1 cellular context compared by ENCODE assay signal in genomic region chr19:54188224-54188871, GRCh38.
A peak's percentile ranks its signal among the peaks of the same experiment; 100 is the strongest.
TF ChIP-seq lines count a peak whose summit lies in the region.

No MANE protein-coding gene starts in this region.

TF ChIP-seq in K562, 482 proteins besides CTCF, POLR2A, EP300 and RAD21 (continues in another document):
- TF ChIP-seq RB1 (IDR thresholded peaks at IDR 0.05; ENCODE audit: low read depth) (peak; percentile 57; the same call in 1 of the 2 replicates), MAZ (CRISPR knock-in tag; conservative IDR thresholded peaks at IDR 0.05 in 1 of 2, IDR thresholded peaks at IDR 0.05 in 1 of 2) (peak; percentile 85 to 92), TBP (optimal IDR thresholded peaks at IDR 0.05; ENCODE audit: low read depth, low read length) (peak; percentile 55), PBX2 (CRISPR knock-in tag; IDR thresholded peaks at IDR 0.05; ENCODE audit: low read depth) (no peak), PBX2 (tag; conservative IDR thresholded peaks at IDR 0.05; ENCODE audit: low read depth) (no peak), CREB3L1 (IDR thresholded peaks at IDR 0.05; ENCODE audit: borderline replicate concordance, low read depth) (peak; percentile 96), VEZF1 (CRISPR knock-in tag; IDR thresholded peaks at IDR 0.05) (peak; percentile 99), SREBF2 (CRISPR knock-in tag; IDR thresholded peaks at IDR 0.05) (no peak), ETV1 (tag; conservative IDR thresholded peaks at IDR 0.05; ENCODE audit: low read depth) (0 out of 2 replicates have a peak, but pooled peaks have one; percentile 31), HEY1 (CRISPR knock-in tag; IDR thresholded peaks at IDR 0.05; ENCODE audit: borderline replicate concordance) (peak; percentile 4; the same call in 1 of the 2 replicates), ATF1 (CRISPR knock-in tag; IDR thresholded peaks at IDR 0.05) (no peak), ATF1 (tag; IDR thresholded peaks at IDR 0.05) (peak; percentile 47; the same call in 1 of the 2 replicates), SMAD4 (CRISPR knock-in tag; conservative IDR thresholded peaks at IDR 0.05) (peak; percentile 24; the same call in 1 of the 2 replicates), ATF2 (CRISPR knock-in tag; IDR thresholded peaks at IDR 0.05) (no peak), ZEB2 (IDR thresholded peaks at IDR 0.05) (peak; percentile 59; the same call in 1 of the 2 replicates), CREM (IDR thresholded peaks at IDR 0.05; ENCODE audit: low read depth) (peak; percentile 69), KDM4B (IDR thresholded peaks at IDR 0.05; ENCODE audit: borderline replicate concordance in 2 of 2, low read depth in 1 of 2) (peak in 1 of 2 experiments; percentile 63; a peak in 1 of 4 replicates), ARID1B (IDR thresholded peaks at IDR 0.05) (peak; percentile 85), REST (CRISPR knock-in tag; IDR thresholded peaks at IDR 0.05; ENCODE audit: low read depth) (peak; percentile 46; the same call in 1 of the 2 replicates), KLF16 (IDR thresholded peaks at IDR 0.05) (no peak), CBFA2T3 (IDR thresholded peaks at IDR 0.05) (peak; percentile 52; the same call in 1 of the 2 replicates), ZNF561 (CRISPR knock-in tag; conservative IDR thresholded peaks at IDR 0.05) (no peak), TEAD4 (IDR thresholded peaks at IDR 0.05; ENCODE audit: low read length) (peak; percentile 59; the same call in 1 of the 2 replicates), TEAD4 (CRISPR knock-in tag; IDR thresholded peaks at IDR 0.05; ENCODE audit: borderline replicate concordance) (no peak), HMG20A (CRISPR knock-in tag; conservative IDR thresholded peaks at IDR 0.05) (no peak), LEF1 (IDR thresholded peaks at IDR 0.05) (peak; percentile 74), ZNF324 (CRISPR knock-in tag; IDR thresholded peaks at IDR 0.05) (no peak), SOX6 (IDR thresholded peaks at IDR 0.05) (peak; percentile 81), FOXM1 (IDR thresholded peaks at IDR 0.05; ENCODE audit: low read depth) (peak; percentile 81), FOXM1 (CRISPR knock-in tag; IDR thresholded peaks at IDR 0.05; ENCODE audit: low read depth) (no peak), CHD1 (IDR thresholded peaks at IDR 0.05; ENCODE audit: low read length) (peak; percentile 41), FOSL1 (tag; conservative IDR thresholded peaks at IDR 0.05) (peak; percentile 98), ZBTB2 (IDR thresholded peaks at IDR 0.05) (peak; percentile 67; the same call in 1 of the 2 replicates), POLR2AphosphoS5 (IDR thresholded peaks at IDR 0.05; ENCODE audit: control insufficient read depth, insufficient read depth, low read depth, low read length) (peak; percentile 58; the same call in 1 of the 2 replicates), SMARCC2 (IDR thresholded peaks at IDR 0.05; ENCODE audit: low read depth) (peak; percentile 82), ZBTB5 (IDR thresholded peaks at IDR 0.05) (no peak), E2F3 (CRISPR knock-in tag; IDR thresholded peaks at IDR 0.05) (no peak), ZNF589 (CRISPR knock-in tag; IDR thresholded peaks at IDR 0.05; ENCODE audit: low read depth) (0 out of 2 replicates have a peak, but pooled peaks have one; percentile 19), NR2F6 (CRISPR knock-in tag; IDR thresholded peaks at IDR 0.05) (no peak), MTA1 (IDR thresholded peaks at IDR 0.05; ENCODE audit: borderline replicate concordance) (peak; percentile 78), SMARCE1 (IDR thresholded peaks at IDR 0.05) (peak; percentile 94), CTBP1 (IDR thresholded peaks at IDR 0.05; ENCODE audit: borderline replicate concordance) (peak; percentile 99), SMAD1 (IDR thresholded peaks at IDR 0.05; ENCODE audit: low read depth, low read length, partially characterized antibody) (peak; percentile 53), PATZ1 (CRISPR knock-in tag; IDR thresholded peaks at IDR 0.05; ENCODE audit: borderline replicate concordance) (peak; percentile 91; the same call in 1 of the 2 replicates), JUND (IDR thresholded peaks at IDR 0.05; ENCODE audit: borderline replicate concordance, low read depth, low read length) (peak; percentile 95), JUND (tag; IDR thresholded peaks at IDR 0.05; ENCODE audit: borderline replicate concordance, low read depth, low read length) (peak; percentile 91; the same call in 2 of the 3 replicates), NBN (IDR thresholded peaks at IDR 0.05; ENCODE audit: low read depth) (peak; percentile 77; the same call in 1 of the 2 replicates), ATF7 (IDR thresholded peaks at IDR 0.05) (peak; percentile 68; the same call in 1 of the 2 replicates), SP1 (CRISPR knock-in tag; IDR thresholded peaks at IDR 0.05) (0 out of 2 replicates have a peak, but pooled peaks have one; percentile 34), XRCC5 (IDR thresholded peaks at IDR 0.05; ENCODE audit: low read depth, low read length) (0 out of 2 replicates have a peak, but pooled peaks have one; percentile 49)
